Comparison of ENCODE assay signal across 8 cellular contexts in genomic region chr2:231706731-231707624, GRCh38. TPM values are rescaled to one million over a fixed set of nuclear protein-coding genes. Genes with fewer than 3 reads are reported as not detected.
A peak's percentile ranks its signal among the peaks of the same experiment; 100 is the strongest.
DNase-seq lines count a peak whose midpoint lies in the region; ATAC-seq and TF ChIP-seq lines count a peak whose summit lies in the region.

No MANE protein-coding gene starts in this region.

- CTCF ChIA-PET in naive thymus-derived CD4-positive, alpha-beta T cell (lab: Charles Lee): interaction anchor here (0.6 to 2.1 kb wide), 11 partner anchors 8 to 255 kb away, joined by 3 to 13 read pairs (median 5); no protein-coding TSS in a partner anchor

- peak overlapping the region; percentile 70 for H2AFZ ChIP-seq in KMS-11 (ENCODE audit: low read depth)

- no peaks in the 10 kb centered on the region for H3K9me2 ChIP-seq in DOHH2 (replicated peaks; ENCODE audit: control insufficient read depth, low read length)

- H3K4me3 Mint-ChIP-seq in activated T-helper 1 cell treated with anti-CD3 and anti-CD28 coated beads, Interleukin-12 subunit alpha, Interleukin-12 subunit beta, Interleukin-2, Interleukin-4 antibody, amounts not matched to agents 30 ng/mL and 10 ng/mL and 1 ng/mL, durations not matched to agents 14 hours and 24 hours and 36 hours: peak overlapping the region; percentile 99
- peak overlapping the region; percentile 95 to 99 (median 97) for H3K4me3 Mint-ChIP-seq in naive thymus-derived CD4-positive, alpha-beta T cell
- H3K4me3 Mint-ChIP-seq in stimulated activated naive B cell treated with anti-CD40 and anti-IgM and Interleukin-4, amounts not matched to agents 10 μg/mL and 1 μg/mL and 100 μg/mL, for 72 hours: peak overlapping the region; percentile 89 to 91

- peak overlapping the region; percentile 99 for H3K9ac ChIP-seq in KMS-11

- H3K4me1 Mint-ChIP-seq in activated T-helper 1 cell treated with anti-CD3 and anti-CD28 coated beads, Interleukin-12 subunit alpha, Interleukin-12 subunit beta, Interleukin-2, Interleukin-4 antibody, amounts not matched to agents 30 ng/mL and 10 ng/mL and 1 ng/mL, durations not matched to agents 14 hours and 24 hours and 36 hours (ENCODE audit: low read depth): peaks cover 13% of the 10 kb centered on the region
- peaks cover 11 to 34% (median 23%) of the 10 kb centered on the region in 7 donors for H3K4me1 Mint-ChIP-seq in naive thymus-derived CD4-positive, alpha-beta T cell
- H3K4me1 Mint-ChIP-seq in stimulated activated naive B cell treated with anti-CD40 and anti-IgM and Interleukin-4, amounts not matched to agents 10 μg/mL and 1 μg/mL and 100 μg/mL, for 72 hours: peaks cover 21 to 35% of the 10 kb centered on the region in 2 donors

- POLR2A ChIA-PET in naive thymus-derived CD4-positive, alpha-beta T cell (lab: Charles Lee): interaction anchor here (0.7 to 8.8 kb wide), 29 partner anchors 8 to 1712 kb away, joined by 3 to 241 read pairs (median 5); partner anchors contain the start of gene NCL

- H3K36me3 ChIP-seq in DOHH2 (ENCODE audit: control insufficient read depth, low read length): peaks cover 49% of the 10 kb centered on the region
- H3K36me3 ChIP-seq in KMS-11 (ENCODE audit: insufficient read depth): peaks cover 16% of the 10 kb centered on the region; the same call in 1 of the 2 replicates
- peaks cover 0 to 7% (median 0%) of the 10 kb centered on the region in 3 donors for H3K36me3 ChIP-seq in Peyer's patch
- peaks cover 5 to 34% (median 6%) of the 10 kb centered on the region in 3 experiments for H3K36me3 ChIP-seq in naive thymus-derived CD4-positive, alpha-beta T cell (ENCODE audit: control insufficient read depth in 2 of 3, insufficient read depth in 3 of 3, low read length in 3 of 3)

- H3K4me2 ChIP-seq in DOHH2 (ENCODE audit: low read length) (peak overlapping the region; percentile 100), KMS-11 (peak overlapping the region; percentile 96)

- intact Hi-C loops in activated T-helper 1 cell treated with anti-CD3 and anti-CD28 coated beads, Interleukin-12 subunit alpha, Interleukin-12 subunit beta, Interleukin-2, Interleukin-4 antibody, amounts not matched to agents 30 ng/mL and 10 ng/mL and 1 ng/mL, durations not matched to agents 14 hours and 24 hours and 36 hours (cut with micrococcal nuclease): loop anchor here (1.0 kb wide), 6 partner anchors 7 to 95 kb away; partner anchors contain the start of gene PDE6D
- intact Hi-C loops in naive thymus-derived CD4-positive, alpha-beta T cell (cut with micrococcal nuclease): loop anchor here (1.0 to 10.0 kb wide), 12 partner anchors 7 to 1560 kb away; partner anchors contain the start of genes PDE6D (in 2 of the 2), COPS7B (in 1 of the 2), NCL (in 1 of the 2) and PSMD1 (in 1 of the 2)

- peaks cover 34% of the 10 kb centered on the region for H3K4me1 ChIP-seq in DOHH2 (ENCODE audit: control insufficient read depth, low read length)
- peaks cover 18% of the 10 kb centered on the region for H3K4me1 ChIP-seq in KMS-11 (ENCODE audit: low read depth, poor library complexity, severe bottlenecking)
- peaks cover 0 to 21% (median 7%) of the 10 kb centered on the region in 4 donors for H3K4me1 ChIP-seq in Peyer's patch
- peaks cover 19 to 21% of the 10 kb centered on the region in 2 donors for H3K4me1 ChIP-seq in naive thymus-derived CD4-positive, alpha-beta T cell (ENCODE audit: control insufficient read depth in 2 of 2, insufficient read depth in 2 of 2, low read length in 2 of 2)

- peak; percentile 38 for ATAC-seq in GM21737 (IDR thresholded peaks at IDR 0.05; ENCODE audit: unreplicated experiment)
- ATAC-seq in naive thymus-derived CD4-positive, alpha-beta T cell: peak; percentile 62
- ATAC-seq in stimulated activated naive B cell treated with anti-CD40 and anti-IgM and Interleukin-4, amounts not matched to agents 10 μg/mL and 1 μg/mL and 100 μg/mL, for 72 hours (replicated peaks): peak; percentile 50 to 52

- H3K9me3 ChIP-seq in DOHH2 (ENCODE audit: control insufficient read depth, insufficient read depth, low read length) (no peaks in the 10 kb centered on the region), Peyer's patch (no peaks in the 10 kb centered on the region)
- no peaks in the 10 kb centered on the region for H3K9me3 ChIP-seq in naive thymus-derived CD4-positive, alpha-beta T cell (ENCODE audit: control insufficient read depth in 2 of 3, low read length in 3 of 3)

- peaks cover 17% of the 10 kb centered on the region for H4K20me1 ChIP-seq in DOHH2 (ENCODE audit: control insufficient read depth, insufficient read depth, low read depth, low read length)
- peaks cover 19% of the 10 kb centered on the region for H4K20me1 ChIP-seq in KMS-11 (ENCODE audit: insufficient read depth)

- H3K36me3 Mint-ChIP-seq in activated T-helper 1 cell treated with anti-CD3 and anti-CD28 coated beads, Interleukin-12 subunit alpha, Interleukin-12 subunit beta, Interleukin-2, Interleukin-4 antibody, amounts not matched to agents 30 ng/mL and 10 ng/mL and 1 ng/mL, durations not matched to agents 14 hours and 24 hours and 36 hours (ENCODE audit: low read depth): peaks cover 21% of the 10 kb centered on the region
- peaks cover 4 to 28% (median 12%) of the 10 kb centered on the region in 5 donors for H3K36me3 Mint-ChIP-seq in naive thymus-derived CD4-positive, alpha-beta T cell
- peaks cover 32 to 33% of the 10 kb centered on the region in 2 donors for H3K36me3 Mint-ChIP-seq in stimulated activated naive B cell treated with anti-CD40 and anti-IgM and Interleukin-4, amounts not matched to agents 10 μg/mL and 1 μg/mL and 100 μg/mL, for 72 hours

- H3K27ac ChIP-seq in DOHH2 (ENCODE audit: low read depth, low read length) (peak overlapping the region; percentile 93), KMS-11 (peak overlapping the region; percentile 100), Peyer's patch (peak overlapping the region; percentile 98 to 100 (median 100))
- peak overlapping the region; percentile 100 for H3K27ac ChIP-seq in naive thymus-derived CD4-positive, alpha-beta T cell (ENCODE audit: low read depth, low read length)

- peak overlapping the region; percentile 98 for H3K4me3 ChIP-seq in DOHH2 (ENCODE audit: low read length)
- peak overlapping the region; percentile 66 for H3K4me3 ChIP-seq in KMS-11 (IDR thresholded peaks at IDR 0.05; ENCODE audit: insufficient read depth, low read depth, low read length)
- H3K4me3 ChIP-seq in Peyer's patch: peak overlapping the region; percentile 73 to 98 (median 95)
- H3K4me3 ChIP-seq in naive thymus-derived CD4-positive, alpha-beta T cell (ENCODE audit: low read length): peak overlapping the region; percentile 78

- peaks cover 3% of the 10 kb centered on the region for H3K27me3 Mint-ChIP-seq in activated T-helper 1 cell treated with anti-CD3 and anti-CD28 coated beads, Interleukin-12 subunit alpha, Interleukin-12 subunit beta, Interleukin-2, Interleukin-4 antibody, amounts not matched to agents 30 ng/mL and 10 ng/mL and 1 ng/mL, durations not matched to agents 14 hours and 24 hours and 36 hours (ENCODE audit: insufficient read depth)
- H3K27me3 Mint-ChIP-seq in naive thymus-derived CD4-positive, alpha-beta T cell: peaks cover 0 to 6% (median 0%) of the 10 kb centered on the region in 5 donors
- no peaks in the 10 kb centered on the region for H3K27me3 Mint-ChIP-seq in stimulated activated naive B cell treated with anti-CD40 and anti-IgM and Interleukin-4, amounts not matched to agents 10 μg/mL and 1 μg/mL and 100 μg/mL, for 72 hours

- H3K27ac Mint-ChIP-seq in activated T-helper 1 cell treated with anti-CD3 and anti-CD28 coated beads, Interleukin-12 subunit alpha, Interleukin-12 subunit beta, Interleukin-2, Interleukin-4 antibody, amounts not matched to agents 30 ng/mL and 10 ng/mL and 1 ng/mL, durations not matched to agents 14 hours and 24 hours and 36 hours: peak overlapping the region; percentile 100
- peak overlapping the region; percentile 100 for H3K27ac Mint-ChIP-seq in naive thymus-derived CD4-positive, alpha-beta T cell
- peak overlapping the region; percentile 100 for H3K27ac Mint-ChIP-seq in stimulated activated naive B cell treated with anti-CD40 and anti-IgM and Interleukin-4, amounts not matched to agents 10 μg/mL and 1 μg/mL and 100 μg/mL, for 72 hours

- no peaks in the 10 kb centered on the region for H3K9me3 Mint-ChIP-seq in activated T-helper 1 cell treated with anti-CD3 and anti-CD28 coated beads, Interleukin-12 subunit alpha, Interleukin-12 subunit beta, Interleukin-2, Interleukin-4 antibody, amounts not matched to agents 30 ng/mL and 10 ng/mL and 1 ng/mL, durations not matched to agents 14 hours and 24 hours and 36 hours
- H3K9me3 Mint-ChIP-seq in naive thymus-derived CD4-positive, alpha-beta T cell: peaks cover 0 to 12% (median 0%) of the 10 kb centered on the region in 11 donors
- no peaks in the 10 kb centered on the region for H3K9me3 Mint-ChIP-seq in stimulated activated naive B cell treated with anti-CD40 and anti-IgM and Interleukin-4, amounts not matched to agents 10 μg/mL and 1 μg/mL and 100 μg/mL, for 72 hours

- H3K79me2 ChIP-seq in DOHH2 (ENCODE audit: control insufficient read depth, low read length): peaks cover 62% of the 10 kb centered on the region
- H3K79me2 ChIP-seq in KMS-11 (ENCODE audit: insufficient read depth, low read depth): peaks cover 52% of the 10 kb centered on the region

- TF ChIP-seq CTCF in DOHH2 (IDR thresholded peaks at IDR 0.05; ENCODE audit: low read depth, low read length, poor library complexity, severe bottlenecking) (peak; percentile 99), KMS-11 (conservative IDR thresholded peaks at IDR 0.05; ENCODE audit: low read depth, low read length) (peak; percentile 90), Peyer's patch (IDR thresholded peaks at IDR 0.05) (peak; percentile 86 to 95 (median 91))

- H3K27me3 ChIP-seq in DOHH2 (ENCODE audit: control insufficient read depth, low read length) (no peaks in the 10 kb centered on the region), KMS-11 (ENCODE audit: insufficient read depth, low read depth) (no peaks in the 10 kb centered on the region), Peyer's patch (no peaks in the 10 kb centered on the region)
- H3K27me3 ChIP-seq in naive thymus-derived CD4-positive, alpha-beta T cell (ENCODE audit: control insufficient read depth in 2 of 2, insufficient read depth in 2 of 2, low read length in 2 of 2): no peaks in the 10 kb centered on the region

- peak; percentile 66 to 93 for TF ChIP-seq POLR2A in Peyer's patch (IDR thresholded peaks at IDR 0.05)

- peak; percentile 96 to 99 (median 98) for DNase-seq in Peyer's patch
- DNase-seq in activated T-helper 1 cell treated with anti-CD3 and anti-CD28 coated beads, Interleukin-12 subunit alpha, Interleukin-12 subunit beta, Interleukin-2, Interleukin-4 antibody, amounts not matched to agents 30 ng/mL and 10 ng/mL and 1 ng/mL, durations not matched to agents 14 hours and 24 hours and 36 hours (ENCODE audit: low spot score): peak; percentile 96
- peak; percentile 99 for DNase-seq in fibroblast of gingiva (ENCODE audit: low read depth)
- DNase-seq in naive thymus-derived CD4-positive, alpha-beta T cell: peak; percentile 96 to 99 (median 97)
- DNase-seq in stimulated activated naive B cell treated with anti-CD40 and anti-IgM and Interleukin-4, amounts not matched to agents 10 μg/mL and 1 μg/mL and 100 μg/mL, for 72 hours: peak; percentile 97

- peaks cover 30% of the 10 kb centered on the region for H3F3A ChIP-seq in DOHH2 (ENCODE audit: control insufficient read depth, insufficient read depth)

RNA-seq across cellular contexts. Expression of gene PTMA, which starts 1.3 kb away (rescaled TPM):
- 1,000 to 10,000 TPM in 1 of 4 donors, 100 to 1,000 TPM in 3; 316 to 1,049 (median 353) TPM for total RNA-seq in Peyer's patch
- total RNA-seq in activated T-helper 1 cell treated with anti-CD3 and anti-CD28 coated beads, Interleukin-12 subunit alpha, Interleukin-12 subunit beta, Interleukin-2, Interleukin-4 antibody, amounts not matched to agents 30 ng/mL and 10 ng/mL and 1 ng/mL, durations not matched to agents 14 hours and 24 hours and 36 hours: 2,193 and 2,194 TPM in 2 replicates
- 1,000 to 10,000 TPM; 1,211 to 1,988 (median 1,290) TPM for total RNA-seq in naive thymus-derived CD4-positive, alpha-beta T cell
- polyA plus RNA-seq in naive thymus-derived CD4-positive, alpha-beta T cell: 1,000 to 10,000 TPM; 1,543 to 2,051 TPM

Comparison
In these comparisons a context has a peak if more than half of its experiments do, and no peak if none do; other contexts are left out.
1. Peak in every context shown above with its lines: DNase-seq, ATAC-seq, H3K4me3 ChIP-seq and H3K27ac ChIP-seq.